In the genomic region with DNA sequence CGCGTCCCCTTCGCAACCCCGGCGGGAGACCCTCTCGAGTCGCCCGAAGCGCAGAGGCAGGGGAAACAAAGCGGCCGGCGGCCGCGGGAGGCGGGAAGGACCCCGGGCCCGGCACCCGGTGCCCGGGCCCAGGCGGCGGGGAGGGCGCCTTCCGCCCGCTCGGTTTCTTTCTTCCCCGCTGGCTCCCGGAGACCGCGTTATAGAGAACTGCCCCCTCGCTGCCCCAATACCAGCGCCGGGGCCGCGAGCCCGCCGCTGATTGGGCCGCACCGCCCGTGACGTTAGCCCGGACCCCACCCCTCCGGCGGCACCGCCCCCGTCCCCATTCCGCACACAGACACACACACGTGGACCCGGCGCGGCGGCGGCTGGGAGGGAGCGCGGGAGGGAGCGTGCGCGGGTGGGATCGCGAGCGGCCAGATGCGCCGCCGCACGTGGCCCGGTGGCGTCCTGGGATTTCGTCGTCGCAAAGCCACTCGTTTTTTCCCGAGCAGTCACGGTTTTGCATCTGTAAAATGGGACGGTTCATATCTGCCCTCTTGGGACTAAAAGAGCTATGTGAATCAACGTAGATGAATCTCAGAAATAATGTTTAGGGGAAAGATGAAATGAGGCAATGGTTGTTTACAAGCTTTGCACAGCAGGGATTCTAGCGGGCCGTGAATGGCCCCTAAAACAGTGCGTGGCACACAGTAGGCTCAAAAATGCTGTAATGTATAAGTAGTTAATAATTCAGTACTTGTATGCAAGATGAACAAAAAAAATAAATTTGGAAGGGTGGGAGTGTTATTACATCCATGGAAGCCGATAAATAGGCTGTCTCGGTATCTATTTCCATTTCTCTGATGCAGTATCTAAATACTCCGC, we compare ENCODE assay signal across 1 cellular context.
TF ChIP-seq lines count a peak whose summit lies in the region.

Gene EPOP, minus strand, starts transcription at position 209 of the 867 bp plus-strand sequence. CDS start 462 bp downstream, outside the sequence.

TF ChIP-seq in HEK293, 187 proteins besides CTCF, POLR2A, EP300 and RAD21 (continued from another document):
- TF ChIP-seq TSHZ1 (tag by site-specific recombination; IDR thresholded peaks at IDR 0.05; ENCODE audit: borderline replicate concordance) (no peak), ZNF530 (tag by site-specific recombination; IDR thresholded peaks at IDR 0.05; ENCODE audit: low read depth) (no peak), ZNF664 (tag by site-specific recombination; IDR thresholded peaks at IDR 0.05) (no peak), SCRT2 (tag by site-specific recombination; IDR thresholded peaks at IDR 0.05) (no peak), PATZ1 (tag by site-specific recombination; IDR thresholded peaks at IDR 0.05) (peak; percentile 74), KLF1 (tag by site-specific recombination; IDR thresholded peaks at IDR 0.05) (peak; percentile 41; the same call in 1 of the 2 replicates), MEIS1 (CRISPR knock-in tag; IDR thresholded peaks at IDR 0.05; ENCODE audit: borderline replicate concordance) (no peak), ZSCAN16 (tag by site-specific recombination; IDR thresholded peaks at IDR 0.05) (0 out of 2 replicates have a peak, but pooled peaks have one; percentile 45), OSR2 (tag by site-specific recombination; IDR thresholded peaks at IDR 0.05) (no peak)
